ENCODE assay signal across 1 cellular context in the genomic region with DNA sequence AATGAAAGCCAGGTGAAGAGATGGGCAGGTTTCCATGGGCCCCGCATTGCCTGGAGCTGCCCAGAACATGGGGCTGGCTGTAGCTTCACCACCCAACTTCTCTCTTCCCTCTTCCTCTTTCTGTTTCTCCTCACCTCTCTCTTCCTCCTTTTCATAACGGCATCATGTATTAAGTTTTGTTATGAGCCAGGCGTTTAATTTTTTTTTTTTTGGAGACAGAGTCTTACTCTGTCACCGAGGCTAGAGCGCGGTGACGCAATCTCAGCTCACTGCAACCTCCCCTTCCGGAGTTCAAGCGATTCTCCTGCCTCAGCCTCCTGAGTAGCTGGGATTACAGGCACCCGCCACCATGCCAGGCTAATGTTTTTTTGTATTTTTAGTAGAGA.
TF ChIP-seq lines count a peak whose summit lies in the region.

No MANE protein-coding gene starts in this region.

TF ChIP-seq in GM12878, 131 proteins besides CTCF, POLR2A, EP300 and RAD21 (continued from another document and continues in another):
- TF ChIP-seq, protein P1, sequence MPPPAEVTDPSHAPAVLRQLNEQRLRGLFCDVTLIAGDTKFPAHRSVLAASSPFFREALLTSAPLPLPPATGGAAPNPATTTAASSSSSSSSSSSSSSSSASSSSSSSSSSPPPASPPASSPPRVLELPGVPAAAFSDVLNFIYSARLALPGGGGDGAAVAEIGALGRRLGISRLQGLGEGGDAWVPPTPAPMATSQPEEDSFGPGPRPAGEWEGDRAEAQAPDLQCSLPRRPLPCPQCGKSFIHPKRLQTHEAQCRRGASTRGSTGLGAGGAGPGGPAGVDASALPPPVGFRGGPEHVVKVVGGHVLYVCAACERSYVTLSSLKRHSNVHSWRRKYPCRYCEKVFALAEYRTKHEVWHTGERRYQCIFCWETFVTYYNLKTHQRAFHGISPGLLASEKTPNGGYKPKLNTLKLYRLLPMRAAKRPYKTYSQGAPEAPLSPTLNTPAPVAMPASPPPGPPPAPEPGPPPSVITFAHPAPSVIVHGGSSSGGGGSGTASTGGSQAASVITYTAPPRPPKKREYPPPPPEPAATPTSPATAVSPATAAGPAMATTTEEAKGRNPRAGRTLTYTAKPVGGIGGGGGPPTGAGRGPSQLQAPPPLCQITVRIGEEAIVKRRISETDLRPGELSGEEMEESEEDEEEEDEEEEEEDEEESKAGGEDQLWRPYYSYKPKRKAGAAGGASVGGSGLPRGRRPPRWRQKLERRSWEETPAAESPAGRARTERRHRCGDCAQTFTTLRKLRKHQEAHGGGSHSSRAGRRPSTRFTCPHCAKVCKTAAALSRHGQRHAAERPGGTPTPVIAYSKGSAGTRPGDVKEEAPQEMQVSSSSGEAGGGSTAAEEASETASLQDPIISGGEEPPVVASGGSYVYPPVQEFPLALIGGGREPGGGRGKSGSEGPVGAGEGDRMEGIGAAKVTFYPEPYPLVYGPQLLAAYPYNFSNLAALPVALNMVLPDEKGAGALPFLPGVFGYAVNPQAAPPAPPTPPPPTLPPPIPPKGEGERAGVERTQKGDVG (CRISPR knock-in tag; IDR thresholded peaks at IDR 0.05) = no peak
- TF ChIP-seq RELA (IDR thresholded peaks at IDR 0.05; ENCODE audit: borderline replicate concordance, partially characterized antibody) = no peak
- TF ChIP-seq NFIC (IDR thresholded peaks at IDR 0.05; ENCODE audit: low read depth, low read length) = peak; percentile 43; the same call in 1 of the 2 replicates
- TF ChIP-seq, protein P2, sequence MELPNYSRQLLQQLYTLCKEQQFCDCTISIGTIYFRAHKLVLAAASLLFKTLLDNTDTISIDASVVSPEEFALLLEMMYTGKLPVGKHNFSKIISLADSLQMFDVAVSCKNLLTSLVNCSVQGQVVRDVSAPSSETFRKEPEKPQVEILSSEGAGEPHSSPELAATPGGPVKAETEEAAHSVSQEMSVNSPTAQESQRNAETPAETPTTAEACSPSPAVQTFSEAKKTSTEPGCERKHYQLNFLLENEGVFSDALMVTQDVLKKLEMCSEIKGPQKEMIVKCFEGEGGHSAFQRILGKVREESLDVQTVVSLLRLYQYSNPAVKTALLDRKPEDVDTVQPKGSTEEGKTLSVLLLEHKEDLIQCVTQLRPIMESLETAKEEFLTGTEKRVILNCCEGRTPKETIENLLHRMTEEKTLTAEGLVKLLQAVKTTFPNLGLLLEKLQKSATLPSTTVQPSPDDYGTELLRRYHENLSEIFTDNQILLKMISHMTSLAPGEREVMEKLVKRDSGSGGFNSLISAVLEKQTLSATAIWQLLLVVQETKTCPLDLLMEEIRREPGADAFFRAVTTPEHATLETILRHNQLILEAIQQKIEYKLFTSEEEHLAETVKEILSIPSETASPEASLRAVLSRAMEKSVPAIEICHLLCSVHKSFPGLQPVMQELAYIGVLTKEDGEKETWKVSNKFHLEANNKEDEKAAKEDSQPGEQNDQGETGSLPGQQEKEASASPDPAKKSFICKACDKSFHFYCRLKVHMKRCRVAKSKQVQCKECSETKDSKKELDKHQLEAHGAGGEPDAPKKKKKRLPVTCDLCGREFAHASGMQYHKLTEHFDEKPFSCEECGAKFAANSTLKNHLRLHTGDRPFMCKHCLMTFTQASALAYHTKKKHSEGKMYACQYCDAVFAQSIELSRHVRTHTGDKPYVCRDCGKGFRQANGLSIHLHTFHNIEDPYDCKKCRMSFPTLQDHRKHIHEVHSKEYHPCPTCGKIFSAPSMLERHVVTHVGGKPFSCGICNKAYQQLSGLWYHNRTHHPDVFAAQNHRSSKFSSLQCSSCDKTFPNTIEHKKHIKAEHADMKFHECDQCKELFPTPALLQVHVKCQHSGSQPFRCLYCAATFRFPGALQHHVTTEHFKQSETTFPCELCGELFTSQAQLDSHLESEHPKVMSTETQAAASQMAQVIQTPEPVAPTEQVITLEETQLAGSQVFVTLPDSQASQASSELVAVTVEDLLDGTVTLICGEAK (IDR thresholded peaks at IDR 0.05; ENCODE audit: borderline replicate concordance) = no peak
- TF ChIP-seq, protein P3, sequence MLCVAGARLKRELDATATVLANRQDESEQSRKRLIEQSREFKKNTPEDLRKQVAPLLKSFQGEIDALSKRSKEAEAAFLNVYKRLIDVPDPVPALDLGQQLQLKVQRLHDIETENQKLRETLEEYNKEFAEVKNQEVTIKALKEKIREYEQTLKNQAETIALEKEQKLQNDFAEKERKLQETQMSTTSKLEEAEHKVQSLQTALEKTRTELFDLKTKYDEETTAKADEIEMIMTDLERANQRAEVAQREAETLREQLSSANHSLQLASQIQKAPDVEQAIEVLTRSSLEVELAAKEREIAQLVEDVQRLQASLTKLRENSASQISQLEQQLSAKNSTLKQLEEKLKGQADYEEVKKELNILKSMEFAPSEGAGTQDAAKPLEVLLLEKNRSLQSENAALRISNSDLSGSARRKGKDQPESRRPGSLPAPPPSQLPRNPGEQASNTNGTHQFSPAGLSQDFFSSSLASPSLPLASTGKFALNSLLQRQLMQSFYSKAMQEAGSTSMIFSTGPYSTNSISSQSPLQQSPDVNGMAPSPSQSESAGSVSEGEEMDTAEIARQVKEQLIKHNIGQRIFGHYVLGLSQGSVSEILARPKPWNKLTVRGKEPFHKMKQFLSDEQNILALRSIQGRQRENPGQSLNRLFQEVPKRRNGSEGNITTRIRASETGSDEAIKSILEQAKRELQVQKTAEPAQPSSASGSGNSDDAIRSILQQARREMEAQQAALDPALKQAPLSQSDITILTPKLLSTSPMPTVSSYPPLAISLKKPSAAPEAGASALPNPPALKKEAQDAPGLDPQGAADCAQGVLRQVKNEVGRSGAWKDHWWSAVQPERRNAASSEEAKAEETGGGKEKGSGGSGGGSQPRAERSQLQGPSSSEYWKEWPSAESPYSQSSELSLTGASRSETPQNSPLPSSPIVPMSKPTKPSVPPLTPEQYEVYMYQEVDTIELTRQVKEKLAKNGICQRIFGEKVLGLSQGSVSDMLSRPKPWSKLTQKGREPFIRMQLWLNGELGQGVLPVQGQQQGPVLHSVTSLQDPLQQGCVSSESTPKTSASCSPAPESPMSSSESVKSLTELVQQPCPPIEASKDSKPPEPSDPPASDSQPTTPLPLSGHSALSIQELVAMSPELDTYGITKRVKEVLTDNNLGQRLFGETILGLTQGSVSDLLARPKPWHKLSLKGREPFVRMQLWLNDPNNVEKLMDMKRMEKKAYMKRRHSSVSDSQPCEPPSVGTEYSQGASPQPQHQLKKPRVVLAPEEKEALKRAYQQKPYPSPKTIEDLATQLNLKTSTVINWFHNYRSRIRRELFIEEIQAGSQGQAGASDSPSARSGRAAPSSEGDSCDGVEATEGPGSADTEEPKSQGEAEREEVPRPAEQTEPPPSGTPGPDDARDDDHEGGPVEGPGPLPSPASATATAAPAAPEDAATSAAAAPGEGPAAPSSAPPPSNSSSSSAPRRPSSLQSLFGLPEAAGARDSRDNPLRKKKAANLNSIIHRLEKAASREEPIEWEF (IDR thresholded peaks at IDR 0.05; ENCODE audit: insufficient replicate concordance, low read depth, low read length) = no peak
- TF ChIP-seq, protein P4, sequence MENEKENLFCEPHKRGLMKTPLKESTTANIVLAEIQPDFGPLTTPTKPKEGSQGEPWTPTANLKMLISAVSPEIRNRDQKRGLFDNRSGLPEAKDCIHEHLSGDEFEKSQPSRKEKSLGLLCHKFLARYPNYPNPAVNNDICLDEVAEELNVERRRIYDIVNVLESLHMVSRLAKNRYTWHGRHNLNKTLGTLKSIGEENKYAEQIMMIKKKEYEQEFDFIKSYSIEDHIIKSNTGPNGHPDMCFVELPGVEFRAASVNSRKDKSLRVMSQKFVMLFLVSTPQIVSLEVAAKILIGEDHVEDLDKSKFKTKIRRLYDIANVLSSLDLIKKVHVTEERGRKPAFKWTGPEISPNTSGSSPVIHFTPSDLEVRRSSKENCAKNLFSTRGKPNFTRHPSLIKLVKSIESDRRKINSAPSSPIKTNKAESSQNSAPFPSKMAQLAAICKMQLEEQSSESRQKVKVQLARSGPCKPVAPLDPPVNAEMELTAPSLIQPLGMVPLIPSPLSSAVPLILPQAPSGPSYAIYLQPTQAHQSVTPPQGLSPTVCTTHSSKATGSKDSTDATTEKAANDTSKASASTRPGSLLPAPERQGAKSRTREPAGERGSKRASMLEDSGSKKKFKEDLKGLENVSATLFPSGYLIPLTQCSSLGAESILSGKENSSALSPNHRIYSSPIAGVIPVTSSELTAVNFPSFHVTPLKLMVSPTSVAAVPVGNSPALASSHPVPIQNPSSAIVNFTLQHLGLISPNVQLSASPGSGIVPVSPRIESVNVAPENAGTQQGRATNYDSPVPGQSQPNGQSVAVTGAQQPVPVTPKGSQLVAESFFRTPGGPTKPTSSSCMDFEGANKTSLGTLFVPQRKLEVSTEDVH (IDR thresholded peaks at IDR 0.05; ENCODE audit: low read depth, partially characterized antibody) = no peak
- no peak for TF ChIP-seq SUPT20H (IDR thresholded peaks at IDR 0.05; ENCODE audit: borderline replicate concordance, control insufficient read depth, low read depth, low read length)
- TF ChIP-seq SIX5 (IDR thresholded peaks at IDR 0.05; ENCODE audit: low read depth, low read length, severe bottlenecking) = no peak
- TF ChIP-seq LARP7 (IDR thresholded peaks at IDR 0.05) = no peak
- peak; percentile 52; the same call in 1 of the 2 replicates for TF ChIP-seq ZNF384 (IDR thresholded peaks at IDR 0.05; ENCODE audit: borderline replicate concordance, low read depth, low read length)
- TF ChIP-seq, protein P5, sequence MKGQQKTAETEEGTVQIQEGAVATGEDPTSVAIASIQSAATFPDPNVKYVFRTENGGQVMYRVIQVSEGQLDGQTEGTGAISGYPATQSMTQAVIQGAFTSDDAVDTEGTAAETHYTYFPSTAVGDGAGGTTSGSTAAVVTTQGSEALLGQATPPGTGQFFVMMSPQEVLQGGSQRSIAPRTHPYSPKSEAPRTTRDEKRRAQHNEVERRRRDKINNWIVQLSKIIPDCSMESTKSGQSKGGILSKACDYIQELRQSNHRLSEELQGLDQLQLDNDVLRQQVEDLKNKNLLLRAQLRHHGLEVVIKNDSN (IDR thresholded peaks at IDR 0.05; ENCODE audit: borderline replicate concordance, extremely low read length, insufficient read depth, low read depth, low read length) = no peak
- TF ChIP-seq, protein P6, sequence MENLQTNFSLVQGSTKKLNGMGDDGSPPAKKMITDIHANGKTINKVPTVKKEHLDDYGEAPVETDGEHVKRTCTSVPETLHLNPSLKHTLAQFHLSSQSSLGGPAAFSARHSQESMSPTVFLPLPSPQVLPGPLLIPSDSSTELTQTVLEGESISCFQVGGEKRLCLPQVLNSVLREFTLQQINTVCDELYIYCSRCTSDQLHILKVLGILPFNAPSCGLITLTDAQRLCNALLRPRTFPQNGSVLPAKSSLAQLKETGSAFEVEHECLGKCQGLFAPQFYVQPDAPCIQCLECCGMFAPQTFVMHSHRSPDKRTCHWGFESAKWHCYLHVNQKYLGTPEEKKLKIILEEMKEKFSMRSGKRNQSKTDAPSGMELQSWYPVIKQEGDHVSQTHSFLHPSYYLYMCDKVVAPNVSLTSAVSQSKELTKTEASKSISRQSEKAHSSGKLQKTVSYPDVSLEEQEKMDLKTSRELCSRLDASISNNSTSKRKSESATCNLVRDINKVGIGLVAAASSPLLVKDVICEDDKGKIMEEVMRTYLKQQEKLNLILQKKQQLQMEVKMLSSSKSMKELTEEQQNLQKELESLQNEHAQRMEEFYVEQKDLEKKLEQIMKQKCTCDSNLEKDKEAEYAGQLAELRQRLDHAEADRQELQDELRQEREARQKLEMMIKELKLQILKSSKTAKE (IDR thresholded peaks at IDR 0.05; ENCODE audit: low read depth, poor library complexity, severe bottlenecking) = no peak
- TF ChIP-seq TAF1 (IDR thresholded peaks at IDR 0.05; ENCODE audit: borderline replicate concordance, low read depth, low read length) = no peak
- TF ChIP-seq HDGF (IDR thresholded peaks at IDR 0.05) = no peak
- TF ChIP-seq ETV6 (conservative IDR thresholded peaks at IDR 0.05 in 1 of 2, IDR thresholded peaks at IDR 0.05 in 1 of 2; ENCODE audit: borderline replicate concordance in 1 of 2, low read depth in 1 of 2) = peak in 1 of 2 experiments; percentile 86; a peak in 2 of 4 replicates
- no peak for TF ChIP-seq SREBF2 (IDR thresholded peaks at IDR 0.05; ENCODE audit: low read length)
- TF ChIP-seq, protein P7, sequence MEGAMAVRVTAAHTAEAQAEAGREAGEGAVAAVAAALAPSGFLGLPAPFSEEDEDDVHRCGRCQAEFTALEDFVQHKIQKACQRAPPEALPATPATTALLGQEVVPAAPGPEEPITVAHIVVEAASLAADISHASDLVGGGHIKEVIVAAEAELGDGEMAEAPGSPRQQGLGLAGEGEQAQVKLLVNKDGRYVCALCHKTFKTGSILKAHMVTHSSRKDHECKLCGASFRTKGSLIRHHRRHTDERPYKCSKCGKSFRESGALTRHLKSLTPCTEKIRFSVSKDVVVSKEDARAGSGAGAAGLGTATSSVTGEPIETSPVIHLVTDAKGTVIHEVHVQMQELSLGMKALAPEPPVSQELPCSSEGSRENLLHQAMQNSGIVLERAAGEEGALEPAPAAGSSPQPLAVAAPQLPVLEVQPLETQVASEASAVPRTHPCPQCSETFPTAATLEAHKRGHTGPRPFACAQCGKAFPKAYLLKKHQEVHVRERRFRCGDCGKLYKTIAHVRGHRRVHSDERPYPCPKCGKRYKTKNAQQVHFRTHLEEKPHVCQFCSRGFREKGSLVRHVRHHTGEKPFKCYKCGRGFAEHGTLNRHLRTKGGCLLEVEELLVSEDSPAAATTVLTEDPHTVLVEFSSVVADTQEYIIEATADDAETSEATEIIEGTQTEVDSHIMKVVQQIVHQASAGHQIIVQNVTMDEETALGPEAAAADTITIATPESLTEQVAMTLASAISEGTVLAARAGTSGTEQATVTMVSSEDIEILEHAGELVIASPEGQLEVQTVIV (IDR thresholded peaks at IDR 0.05; ENCODE audit: borderline replicate concordance, partially characterized antibody) = no peak
- TF ChIP-seq ZNF207 (IDR thresholded peaks at IDR 0.05; ENCODE audit: borderline replicate concordance) = no peak
- TF ChIP-seq, protein P8, sequence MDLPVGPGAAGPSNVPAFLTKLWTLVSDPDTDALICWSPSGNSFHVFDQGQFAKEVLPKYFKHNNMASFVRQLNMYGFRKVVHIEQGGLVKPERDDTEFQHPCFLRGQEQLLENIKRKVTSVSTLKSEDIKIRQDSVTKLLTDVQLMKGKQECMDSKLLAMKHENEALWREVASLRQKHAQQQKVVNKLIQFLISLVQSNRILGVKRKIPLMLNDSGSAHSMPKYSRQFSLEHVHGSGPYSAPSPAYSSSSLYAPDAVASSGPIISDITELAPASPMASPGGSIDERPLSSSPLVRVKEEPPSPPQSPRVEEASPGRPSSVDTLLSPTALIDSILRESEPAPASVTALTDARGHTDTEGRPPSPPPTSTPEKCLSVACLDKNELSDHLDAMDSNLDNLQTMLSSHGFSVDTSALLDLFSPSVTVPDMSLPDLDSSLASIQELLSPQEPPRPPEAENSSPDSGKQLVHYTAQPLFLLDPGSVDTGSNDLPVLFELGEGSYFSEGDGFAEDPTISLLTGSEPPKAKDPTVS (IDR thresholded peaks at IDR 0.05; ENCODE audit: low read depth, low read length) = no peak
- TF ChIP-seq IKZF1 (conservative IDR thresholded peaks at IDR 0.05) = 0 out of 2 replicates have a peak, but pooled peaks have one; percentile 38
- no peak for TF ChIP-seq SP1 (IDR thresholded peaks at IDR 0.05; ENCODE audit: low read depth, low read length)
- no peak for TF ChIP-seq BHLHE40 (IDR thresholded peaks at IDR 0.05; ENCODE audit: borderline replicate concordance in 1 of 2, low read depth in 2 of 2, low read length in 1 of 2)
- TF ChIP-seq HDAC2 (IDR thresholded peaks at IDR 0.05) = no peak
- TF ChIP-seq ZZZ3 (IDR thresholded peaks at IDR 0.05; ENCODE audit: control insufficient read depth, insufficient read length, low read depth) = no peak
- no peak for TF ChIP-seq SMARCA5 (IDR thresholded peaks at IDR 0.05)
- peak; percentile 55; the same call in 1 of the 2 replicates for TF ChIP-seq NBN (IDR thresholded peaks at IDR 0.05)
- no peak for TF ChIP-seq TARDBP (IDR thresholded peaks at IDR 0.05; ENCODE audit: borderline replicate concordance)
- TF ChIP-seq NFYA (IDR thresholded peaks at IDR 0.05; ENCODE audit: borderline replicate concordance, low read depth, low read length) = no peak
- no peak for TF ChIP-seq MXI1 (IDR thresholded peaks at IDR 0.05; ENCODE audit: low read depth, low read length)
- TF ChIP-seq HDAC6 (IDR thresholded peaks at IDR 0.05; ENCODE audit: unreplicated experiment) = no peak
- no peak for TF ChIP-seq STAT1 (conservative IDR thresholded peaks at IDR 0.05)
- TF ChIP-seq RFX5 (IDR thresholded peaks at IDR 0.05; ENCODE audit: low read depth, low read length) = no peak
